Comparison of ENCODE assay signal across 2 cellular contexts in the genomic region with DNA sequence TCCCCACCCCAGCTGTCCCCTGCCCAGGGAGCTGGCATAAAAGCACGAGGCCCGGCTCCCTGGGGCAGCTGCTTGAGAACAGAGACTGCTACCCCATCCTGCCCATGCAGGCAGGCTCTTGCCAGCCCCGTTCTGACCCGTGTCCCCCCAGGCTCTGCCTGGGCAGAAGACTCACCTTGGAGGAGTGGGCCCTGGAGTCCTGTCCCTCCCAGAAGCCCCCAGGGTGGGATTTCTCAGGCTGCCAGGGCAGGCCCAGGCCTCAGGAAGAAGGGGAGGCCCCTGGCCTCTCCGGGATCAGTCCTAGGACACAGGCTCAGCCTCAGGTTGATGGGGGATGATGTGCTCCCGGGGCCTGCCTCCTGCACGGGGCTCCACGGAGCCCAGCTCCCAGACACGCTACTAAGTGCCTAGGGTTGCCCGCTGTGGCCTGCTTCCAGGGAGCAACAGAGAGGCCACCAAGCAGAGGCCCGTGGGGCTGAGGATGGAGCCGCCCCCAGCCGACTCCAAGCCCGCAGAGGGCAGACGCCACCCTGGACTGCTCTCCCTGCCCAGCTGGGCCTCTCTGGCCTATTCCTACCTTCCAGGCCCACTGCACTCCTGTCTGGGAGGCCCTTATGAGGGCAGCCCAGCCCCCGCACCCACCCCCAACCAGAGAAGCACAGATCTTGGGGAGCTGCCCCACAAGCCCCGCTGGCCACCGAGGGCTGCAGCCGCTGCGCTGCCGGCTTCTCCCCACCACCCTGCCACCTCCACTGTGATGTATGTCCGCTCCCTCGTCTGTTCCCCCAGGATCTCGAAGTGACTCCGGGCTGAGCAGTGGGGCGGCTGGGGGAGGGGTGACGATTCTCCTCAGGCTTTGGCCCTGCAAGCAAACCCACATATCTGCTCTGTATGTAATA.
TF ChIP-seq lines count a peak whose summit lies in the region.

No MANE protein-coding gene starts in this region.

TF ChIP-seq in SK-N-SH, 30 proteins besides CTCF, POLR2A, EP300 and RAD21:
- TF ChIP-seq POLR2AphosphoS5 (IDR thresholded peaks at IDR 0.05; ENCODE audit: low read depth, low read length), result no peak
- no peak for TF ChIP-seq SIN3A (IDR thresholded peaks at IDR 0.05; ENCODE audit: borderline replicate concordance, low read depth, low read length)
- TF ChIP-seq, protein P1, sequence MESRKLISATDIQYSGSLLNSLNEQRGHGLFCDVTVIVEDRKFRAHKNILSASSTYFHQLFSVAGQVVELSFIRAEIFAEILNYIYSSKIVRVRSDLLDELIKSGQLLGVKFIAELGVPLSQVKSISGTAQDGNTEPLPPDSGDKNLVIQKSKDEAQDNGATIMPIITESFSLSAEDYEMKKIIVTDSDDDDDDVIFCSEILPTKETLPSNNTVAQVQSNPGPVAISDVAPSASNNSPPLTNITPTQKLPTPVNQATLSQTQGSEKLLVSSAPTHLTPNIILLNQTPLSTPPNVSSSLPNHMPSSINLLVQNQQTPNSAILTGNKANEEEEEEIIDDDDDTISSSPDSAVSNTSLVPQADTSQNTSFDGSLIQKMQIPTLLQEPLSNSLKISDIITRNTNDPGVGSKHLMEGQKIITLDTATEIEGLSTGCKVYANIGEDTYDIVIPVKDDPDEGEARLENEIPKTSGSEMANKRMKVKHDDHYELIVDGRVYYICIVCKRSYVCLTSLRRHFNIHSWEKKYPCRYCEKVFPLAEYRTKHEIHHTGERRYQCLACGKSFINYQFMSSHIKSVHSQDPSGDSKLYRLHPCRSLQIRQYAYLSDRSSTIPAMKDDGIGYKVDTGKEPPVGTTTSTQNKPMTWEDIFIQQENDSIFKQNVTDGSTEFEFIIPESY (IDR thresholded peaks at IDR 0.05; ENCODE audit: borderline replicate concordance, low read depth), result 0 out of 2 replicates have a peak, but pooled peaks have one; percentile 38
- TF ChIP-seq CHD2 (IDR thresholded peaks at IDR 0.05; ENCODE audit: low read length, partially characterized antibody), result no peak
- TF ChIP-seq, protein P2, sequence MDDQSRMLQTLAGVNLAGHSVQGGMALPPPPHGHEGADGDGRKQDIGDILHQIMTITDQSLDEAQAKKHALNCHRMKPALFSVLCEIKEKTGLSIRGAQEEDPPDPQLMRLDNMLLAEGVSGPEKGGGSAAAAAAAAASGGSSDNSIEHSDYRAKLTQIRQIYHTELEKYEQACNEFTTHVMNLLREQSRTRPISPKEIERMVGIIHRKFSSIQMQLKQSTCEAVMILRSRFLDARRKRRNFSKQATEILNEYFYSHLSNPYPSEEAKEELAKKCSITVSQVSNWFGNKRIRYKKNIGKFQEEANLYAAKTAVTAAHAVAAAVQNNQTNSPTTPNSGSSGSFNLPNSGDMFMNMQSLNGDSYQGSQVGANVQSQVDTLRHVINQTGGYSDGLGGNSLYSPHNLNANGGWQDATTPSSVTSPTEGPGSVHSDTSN (IDR thresholded peaks at IDR 0.05), result no peak
- TF ChIP-seq, protein P3, sequence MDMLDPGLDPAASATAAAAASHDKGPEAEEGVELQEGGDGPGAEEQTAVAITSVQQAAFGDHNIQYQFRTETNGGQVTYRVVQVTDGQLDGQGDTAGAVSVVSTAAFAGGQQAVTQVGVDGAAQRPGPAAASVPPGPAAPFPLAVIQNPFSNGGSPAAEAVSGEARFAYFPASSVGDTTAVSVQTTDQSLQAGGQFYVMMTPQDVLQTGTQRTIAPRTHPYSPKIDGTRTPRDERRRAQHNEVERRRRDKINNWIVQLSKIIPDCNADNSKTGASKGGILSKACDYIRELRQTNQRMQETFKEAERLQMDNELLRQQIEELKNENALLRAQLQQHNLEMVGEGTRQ (IDR thresholded peaks at IDR 0.05; ENCODE audit: borderline replicate concordance, low read depth, low read length), result no peak

TF ChIP-seq in SK-N-SH treated with all-trans-retinoic acid at 6 μM for 48 hours, 23 proteins besides CTCF, POLR2A, EP300 and RAD21:
- TF ChIP-seq, protein P4, sequence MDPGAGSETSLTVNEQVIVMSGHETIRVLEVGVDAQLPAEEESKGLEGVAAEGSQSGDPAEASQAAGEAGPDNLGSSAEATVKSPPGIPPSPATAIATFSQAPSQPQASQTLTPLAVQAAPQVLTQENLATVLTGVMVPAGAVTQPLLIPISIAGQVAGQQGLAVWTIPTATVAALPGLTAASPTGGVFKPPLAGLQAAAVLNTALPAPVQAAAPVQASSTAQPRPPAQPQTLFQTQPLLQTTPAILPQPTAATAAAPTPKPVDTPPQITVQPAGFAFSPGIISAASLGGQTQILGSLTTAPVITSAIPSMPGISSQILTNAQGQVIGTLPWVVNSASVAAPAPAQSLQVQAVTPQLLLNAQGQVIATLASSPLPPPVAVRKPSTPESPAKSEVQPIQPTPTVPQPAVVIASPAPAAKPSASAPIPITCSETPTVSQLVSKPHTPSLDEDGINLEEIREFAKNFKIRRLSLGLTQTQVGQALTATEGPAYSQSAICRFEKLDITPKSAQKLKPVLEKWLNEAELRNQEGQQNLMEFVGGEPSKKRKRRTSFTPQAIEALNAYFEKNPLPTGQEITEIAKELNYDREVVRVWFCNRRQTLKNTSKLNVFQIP (CRISPR knock-in tag; IDR thresholded peaks at IDR 0.05; ENCODE audit: borderline replicate concordance, low read depth), result no peak
- no peak for TF ChIP-seq TCF4 (CRISPR knock-in tag; IDR thresholded peaks at IDR 0.05; ENCODE audit: borderline replicate concordance)
- TF ChIP-seq, protein P5, sequence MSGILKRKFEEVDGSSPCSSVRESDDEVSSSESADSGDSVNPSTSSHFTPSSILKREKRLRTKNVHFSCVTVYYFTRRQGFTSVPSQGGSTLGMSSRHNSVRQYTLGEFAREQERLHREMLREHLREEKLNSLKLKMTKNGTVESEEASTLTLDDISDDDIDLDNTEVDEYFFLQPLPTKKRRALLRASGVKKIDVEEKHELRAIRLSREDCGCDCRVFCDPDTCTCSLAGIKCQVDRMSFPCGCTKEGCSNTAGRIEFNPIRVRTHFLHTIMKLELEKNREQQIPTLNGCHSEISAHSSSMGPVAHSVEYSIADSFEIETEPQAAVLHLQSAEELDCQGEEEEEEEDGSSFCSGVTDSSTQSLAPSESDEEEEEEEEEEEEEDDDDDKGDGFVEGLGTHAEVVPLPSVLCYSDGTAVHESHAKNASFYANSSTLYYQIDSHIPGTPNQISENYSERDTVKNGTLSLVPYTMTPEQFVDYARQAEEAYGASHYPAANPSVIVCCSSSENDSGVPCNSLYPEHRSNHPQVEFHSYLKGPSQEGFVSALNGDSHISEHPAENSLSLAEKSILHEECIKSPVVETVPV (CRISPR knock-in tag; IDR thresholded peaks at IDR 0.05), result no peak
- no peak for TF ChIP-seq SNAI2 (CRISPR knock-in tag; IDR thresholded peaks at IDR 0.05)
- no peak for TF ChIP-seq RARB (CRISPR knock-in tag; IDR thresholded peaks at IDR 0.05)
- no peak for TF ChIP-seq BACH2 (CRISPR knock-in tag; IDR thresholded peaks at IDR 0.05; ENCODE audit: borderline replicate concordance)
- no peak for TF ChIP-seq CSDC2 (CRISPR knock-in tag; IDR thresholded peaks at IDR 0.05)
- no peak; the same call in 1 of the 2 replicates for TF ChIP-seq GLIS3 (CRISPR knock-in tag; IDR thresholded peaks at IDR 0.05)
- TF ChIP-seq ISL1 (CRISPR knock-in tag; IDR thresholded peaks at IDR 0.05), result no peak
- no peak for TF ChIP-seq ZFP3 (CRISPR knock-in tag; IDR thresholded peaks at IDR 0.05)
- no peak for TF ChIP-seq ZC3H10 (CRISPR knock-in tag; IDR thresholded peaks at IDR 0.05)
